12 cellular contexts compared by ENCODE assay signal in the genomic region with DNA sequence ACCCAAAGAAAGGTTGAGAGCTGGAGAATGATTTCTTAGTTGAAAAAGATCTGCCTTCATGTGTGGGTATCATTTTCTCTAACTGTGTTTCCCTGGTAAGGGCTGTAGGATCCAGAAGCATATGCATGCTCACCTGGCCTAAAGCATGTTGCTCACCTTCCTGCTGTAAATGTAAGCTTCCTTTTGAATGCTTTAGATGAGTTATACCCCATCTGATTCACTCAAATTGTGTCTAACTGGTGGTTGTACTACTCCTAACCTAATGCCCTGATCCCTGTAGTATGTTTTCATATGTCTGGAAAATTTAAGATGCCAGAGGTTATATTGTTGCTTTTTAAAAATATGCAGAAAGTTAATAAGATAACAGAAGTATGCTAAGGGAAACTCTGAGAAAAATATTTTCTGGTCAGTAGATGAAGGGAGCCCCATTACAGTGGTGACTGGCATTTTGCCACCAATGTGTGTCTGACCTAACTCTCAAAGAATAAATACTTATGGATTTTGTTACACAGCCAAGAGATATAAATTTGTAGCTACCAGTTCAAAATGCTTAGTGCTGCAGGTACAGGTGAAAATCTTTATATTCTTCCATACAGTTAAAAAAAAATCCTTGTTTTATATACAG. TPM values are rescaled to one million over a fixed set of nuclear protein-coding genes. Genes with fewer than 3 reads are reported as not detected.
DNase-seq lines count a peak whose midpoint lies in the region; ATAC-seq and TF ChIP-seq lines count a peak whose summit lies in the region.
"Had no signal": no experiment of that assay in that cellular context is flagged by ENCODE, and none has a peak within 500 bp of the region (broad histone marks: within the 10 kb centered on the region; RNA-seq: fewer than 3 reads in every experiment).

No MANE protein-coding gene starts in this region.

- no peak for TF ChIP-seq EP300 in gastroesophageal sphincter (IDR thresholded peaks at IDR 0.05)

- no peaks in the 10 kb centered on the region for H3K27me3 Mint-ChIP-seq in activated B cell treated with CpG ODN at 0.5 μM for 24 hours
- H3K27me3 Mint-ChIP-seq: activated naive CD8-positive, alpha-beta T cell had no signal

- H3K4me1 Mint-ChIP-seq in activated B cell treated with CpG ODN at 0.5 μM for 24 hours = peaks cover 47% of the 10 kb centered on the region

- ATAC-seq in Right ventricle myocardium inferior (no peak), activated B cell treated with CpG ODN at 0.5 μM for 24 hours (ENCODE audit: low read depth) (no peak), gastroesophageal sphincter (no peak)
- ATAC-seq: activated CD4-positive, CD25-positive, alpha-beta regulatory T cell treated with anti-CD3 and anti-CD28 coated beads, Interleukin-2, amount 50 U/mL, for 24 hours had no signal

- H3K4me3 Mint-ChIP-seq in activated B cell treated with CpG ODN at 0.5 μM for 24 hours = no peak overlapping the region
- H3K4me3 Mint-ChIP-seq: activated naive CD8-positive, alpha-beta T cell had no signal

- H3K4me1 ChIP-seq in left ventricle myocardium inferior = peaks cover 83% of the 10 kb centered on the region
- H3K4me1 ChIP-seq in gastroesophageal sphincter = peaks cover 23 to 81% (median 29%) of the 10 kb centered on the region in 3 donors

- no peak for TF ChIP-seq POLR2A in gastroesophageal sphincter (IDR thresholded peaks at IDR 0.05)

- H3K9me3 ChIP-seq in left ventricle myocardium inferior (replicated peaks) (no peaks in the 10 kb centered on the region), gastroesophageal sphincter (no peaks in the 10 kb centered on the region)

- H3K36me3 ChIP-seq in left ventricle myocardium inferior (no peaks in the 10 kb centered on the region), gastroesophageal sphincter (no peaks in the 10 kb centered on the region)

- no peaks in the 10 kb centered on the region for H3K36me3 Mint-ChIP-seq in activated B cell treated with CpG ODN at 0.5 μM for 24 hours (ENCODE audit: low read depth)

- H3K27me3 ChIP-seq in left ventricle myocardium inferior (ENCODE audit: low read depth) (no peaks in the 10 kb centered on the region), gastroesophageal sphincter (no peaks in the 10 kb centered on the region)

- peak overlapping the region; percentile 36 for H3K27ac Mint-ChIP-seq in activated B cell treated with CpG ODN at 0.5 μM for 24 hours

- TF ChIP-seq CTCF in left ventricle myocardium inferior (IDR thresholded peaks at IDR 0.05; ENCODE audit: borderline replicate concordance) (no peak), activated B cell treated with CpG ODN at 0.5 μM for 24 hours (IDR thresholded peaks at IDR 0.05) (no peak), gastroesophageal sphincter (IDR thresholded peaks at IDR 0.05) (no peak)

- POLR2A ChIA-PET in activated B cell treated with CpG ODN at 0.5 μM for 24 hours (lab: Charles Lee) = no interaction called here

- H3K27ac ChIP-seq in left ventricle myocardium inferior (replicated peaks) (peak overlapping the region; percentile 84), gastroesophageal sphincter (peak overlapping the region; percentile 47 to 65 (median 58))

- intact Hi-C loops in left ventricle myocardium inferior (cut with micrococcal nuclease) (no loop called here), Right ventricle myocardium inferior (cut with DNase I) (no loop called here), activated B cell treated with CpG ODN at 0.5 μM for 24 hours (cut with micrococcal nuclease) (no loop called here)

- no peaks in the 10 kb centered on the region for H3K9me3 Mint-ChIP-seq in activated B cell treated with CpG ODN at 0.5 μM for 24 hours

- H3K4me3 ChIP-seq in left ventricle myocardium inferior = no peak overlapping the region
- H3K4me3 ChIP-seq in gastroesophageal sphincter = no peak overlapping the region

- CTCF ChIA-PET in activated B cell treated with CpG ODN at 0.5 μM for 24 hours (lab: Charles Lee) = interaction anchor here (1.2 kb wide), 1 partner anchor 38 kb away, joined by 3 read pairs; no protein-coding TSS in a partner anchor

- DNase-seq in left ventricle myocardium inferior = no peak
- DNase-seq in Right ventricle myocardium inferior (ENCODE audit: missing footprints) = no peak
- DNase-seq in activated B cell treated with CpG ODN at 0.5 μM for 24 hours = no peak
- no peak for DNase-seq in NCI-H526 treated with DMSO at 0.1 percent for 48 hours (lab: John Stamatoyannopoulos, UW)
- DNase-seq in NCI-H748 (lab: John Stamatoyannopoulos, UW; ENCODE audit: unreplicated experiment) = no peak
- no peak for DNase-seq in DMS53 treated with DMSO at 0.1 percent for 48 hours (lab: John Stamatoyannopoulos, UW; ENCODE audit: unreplicated experiment)
- DNase-seq in KG1 (lab: John Stamatoyannopoulos, UW) = no peak
- DNase-seq: NCI-H1694, small intestine had no signal

RNA-seq across cellular contexts. Expression of gene FILIP1L, which starts 7.7 kb away (rescaled TPM):
- 84.9 TPM for total RNA-seq in left ventricle myocardium inferior
- 41.3 TPM for total RNA-seq in Right ventricle myocardium inferior
- total RNA-seq in activated B cell treated with CpG ODN at 0.5 μM for 24 hours = 1.4 and 1.5 TPM in 2 replicates
- total RNA-seq in gastroesophageal sphincter = 100 to 1,000 TPM; 113 to 149 (median 122) TPM

Comparison
In these comparisons a context has a peak if more than half of its experiments do, and no peak if none do; other contexts are left out.
1. RNA of gene FILIP1L, which starts 7.7 kb away (total RNA-seq): 113 to 149 TPM in gastroesophageal sphincter, 84.9 TPM in left ventricle myocardium inferior (single experiment) and 41.3 TPM in Right ventricle myocardium inferior (single experiment); 1.4 to 1.5 TPM in activated B cell treated with CpG ODN at 0.5 μM for 24 hours; every median in the first group is over 10 times any median in the second.